Comparison of ENCODE assay signal across 8 cellular contexts in genomic region chr18:67199993-67200617, GRCh38.
DNase-seq lines count a peak whose midpoint lies in the region; ATAC-seq, FAIRE-seq and TF ChIP-seq lines count a peak whose summit lies in the region.

No MANE protein-coding gene starts in this region.

- peak; percentile 55 for TF ChIP-seq CTCF in A549 (IDR thresholded peaks at IDR 0.05)
- TF ChIP-seq CTCF in GM12872 (IDR thresholded peaks at IDR 0.05; ENCODE audit: insufficient read depth, low read depth, low read length) = peak; percentile 35; the same call in 2 of the 3 replicates
- TF ChIP-seq CTCF in RWPE1 (conservative IDR thresholded peaks at IDR 0.05; ENCODE audit: low read depth) = peak; percentile 77
- TF ChIP-seq CTCF in fibroblast of lung (conservative IDR thresholded peaks at IDR 0.05 in 1 of 2, IDR thresholded peaks at IDR 0.05 in 1 of 2; ENCODE audit: low read depth in 1 of 2, low read length in 2 of 2) = peak in 1 of 2 donors; percentile 61
- peak in 3 of 4 donors; percentile 40 to 62 (median 51) for TF ChIP-seq CTCF in pancreas (IDR thresholded peaks at IDR 0.05)

- DNase-seq in A549 (ENCODE audit: low read depth in 1 of 2, low spot score in 1 of 2) (peak; percentile 1 to 48), M059J (ENCODE audit: low read depth) (peak; percentile 65), RWPE1 (ENCODE audit: low spot score) (peak; percentile 25), fibroblast of lung (ENCODE audit: low read depth in 2 of 2) (peak; percentile 50 to 78), pancreas (no peak)

- H3K27ac ChIP-seq in A549 (no peak overlapping the region), RWPE1 (no peak overlapping the region), fibroblast of lung (ENCODE audit: insufficient read depth, low read length) (no peak overlapping the region), pancreas (no peak overlapping the region)

- H3K79me2 ChIP-seq in fibroblast of lung (ENCODE audit: control insufficient read depth, insufficient read depth, low read length) = no peaks in the 10 kb centered on the region

- POLR2A ChIA-PET in A549 (lab: Yijun Ruan, JAX) (no interaction called here), RWPE1 (lab: Yijun Ruan, JAX; ENCODE audit: low non-redundant PET) (no interaction called here)

- no peak overlapping the region for H3K9ac ChIP-seq in fibroblast of lung (ENCODE audit: insufficient read depth, low read length)

- peak; percentile 82 to 91 for ATAC-seq in A549
- ATAC-seq in HG02571 (IDR thresholded peaks at IDR 0.05; ENCODE audit: unreplicated experiment) = peak; percentile 91
- ATAC-seq in pancreas = peak; percentile 60 to 88 (median 86)
- ATAC-seq in activated CD4-positive, CD25-positive, alpha-beta regulatory T cell treated with anti-CD3 and anti-CD28 coated beads, Interleukin-2, amount 50 U/mL, for 24 hours = no peak

- H3K4me1 ChIP-seq in A549 = no peaks in the 10 kb centered on the region
- no peaks in the 10 kb centered on the region for H3K4me1 ChIP-seq in fibroblast of lung (ENCODE audit: control insufficient read depth, extremely low read depth, insufficient read depth, low read length)
- no peaks in the 10 kb centered on the region for H3K4me1 ChIP-seq in pancreas

- peak; percentile 60 to 64 for TF ChIP-seq RAD21 in A549 (conservative IDR thresholded peaks at IDR 0.05 in 1 of 2, IDR thresholded peaks at IDR 0.05 in 1 of 2)

- H3K27me3 ChIP-seq in fibroblast of lung (ENCODE audit: control insufficient read depth, insufficient read depth, low read length) = no peaks in the 10 kb centered on the region
- H3K27me3 ChIP-seq in pancreas = peaks cover 0 to 25% (median 2%) of the 10 kb centered on the region in 4 donors

- H3K36me3 ChIP-seq in fibroblast of lung (ENCODE audit: control insufficient read depth, insufficient read depth, low read length) (no peaks in the 10 kb centered on the region), pancreas (no peaks in the 10 kb centered on the region)

- intact Hi-C loops in pancreas (cut with DNase I) = loop anchor here in 2 of 3 donors (5.0 to 10.0 kb wide), 2 partner anchors 95 to 98 kb away; no protein-coding TSS in a partner anchor

- peak overlapping the region; percentile 78 for H2AFZ ChIP-seq in fibroblast of lung (ENCODE audit: low read length)

- WGBS in A549 (ENCODE audit: missing lambda C conversion rate) = 19% methylated on average over 3 of the region's 3 CpGs
- 29 to 30% methylated on average over 3 of the region's 3 CpGs for WGBS in pancreas, 2 donors

- FAIRE-seq in A549 (lab: Jason Lieb, UNC) (no peak), pancreas (lab: Jason Lieb, UNC) (peak; percentile 97)

- no peak for TF ChIP-seq POLR2A in A549 (IDR thresholded peaks at IDR 0.05; ENCODE audit: low read length)

- no peak overlapping the region for H3K4me3 ChIP-seq in A549
- no peak overlapping the region for H3K4me3 ChIP-seq in fibroblast of lung (replicated peaks in 1 of 4; ENCODE audit: control extremely low read depth in 1 of 4, insufficient read depth in 1 of 4, low read depth in 3 of 4, low read length in 4 of 4)
- H3K4me3 ChIP-seq in pancreas = no peak overlapping the region

- H4K20me1 ChIP-seq in fibroblast of lung (ENCODE audit: control insufficient read depth, extremely low read depth, insufficient read depth, low read length) = no peaks in the 10 kb centered on the region

- no peak overlapping the region for H3K4me2 ChIP-seq in A549
- peak overlapping the region; percentile 10 for H3K4me2 ChIP-seq in fibroblast of lung (ENCODE audit: extremely low read depth, insufficient read depth, low read length)

- CTCF ChIA-PET in A549 (lab: Yijun Ruan, JAX) (interaction anchor here (0.6 to 2.4 kb wide), 8 partner anchors 10 to 902 kb away, joined by 3 to 16 read pairs (median 3); no protein-coding TSS in a partner anchor), RWPE1 (lab: Yijun Ruan, JAX) (interaction anchor here (0.7 kb wide), 1 partner anchor 95 kb away, joined by 3 read pairs; no protein-coding TSS in a partner anchor)

- no peak for TF ChIP-seq EP300 in A549 (IDR thresholded peaks at IDR 0.05)

- H3K9me3 ChIP-seq in A549 (no peaks in the 10 kb centered on the region), fibroblast of lung (ENCODE audit: control insufficient read depth, insufficient read depth, low read depth, low read length) (no peaks in the 10 kb centered on the region), pancreas (no peaks in the 10 kb centered on the region)

TF ChIP-seq in A549, 52 proteins besides CTCF, POLR2A, EP300 and RAD21:
- TF ChIP-seq SMC3 (IDR thresholded peaks at IDR 0.05) (peak; percentile 30; the same call in 2 of the 3 replicates), ATOH8 (CRISPR knock-in tag; IDR thresholded peaks at IDR 0.05; ENCODE audit: low read depth) (no peak), JUN (IDR thresholded peaks at IDR 0.05) (no peak), CEBPB (IDR thresholded peaks at IDR 0.05) (no peak), HOXA7 (CRISPR knock-in tag; IDR thresholded peaks at IDR 0.05) (no peak)

Comparison
In these comparisons a context has a peak if more than half of its experiments do, and no peak if none do; other contexts are left out.
1. ATAC-seq: peak in A549 (2 of 2), HG02571 (single experiment) and pancreas (4 of 4); none in activated CD4-positive, CD25-positive, alpha-beta regulatory T cell treated with anti-CD3 and anti-CD28 coated beads, Interleukin-2, amount 50 U/mL, for 24 hours (0 of 2).
2. DNase-seq: peak in A549 (2 of 2), M059J (single experiment), RWPE1 (single experiment) and fibroblast of lung (2 of 2); none in pancreas (0 of 6).